In the genomic region with DNA sequence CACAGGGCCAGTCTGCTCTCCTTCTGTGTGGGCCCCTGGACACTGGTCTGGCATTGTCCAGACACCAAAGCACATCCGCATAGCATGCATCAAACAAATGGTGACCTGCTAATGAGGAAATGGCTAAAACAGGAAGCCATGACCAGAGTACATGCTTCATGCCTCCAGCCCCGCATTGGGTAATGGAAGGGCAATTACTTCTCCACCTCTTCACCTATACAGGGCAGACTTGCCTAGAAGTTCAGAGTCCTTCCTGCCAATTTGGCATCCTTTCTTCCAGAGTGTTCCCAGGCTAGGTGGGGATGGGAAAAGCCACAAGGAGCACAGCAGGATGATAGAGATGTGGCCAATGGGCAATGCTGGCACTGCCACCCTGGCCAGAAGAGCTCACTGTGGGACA, we compare ENCODE assay signal across 3 cellular contexts. TPM values are rescaled to one million over a fixed set of nuclear protein-coding genes. Genes with fewer than 3 reads are reported as not detected.
"Had no signal": no experiment of that assay in that cellular context is flagged by ENCODE, and none has a peak within 500 bp of the region (broad histone marks: within the 10 kb centered on the region; RNA-seq: fewer than 3 reads in every experiment).

No MANE protein-coding gene starts in this region.

RNA-seq across cellular contexts. Expression of a gene that starts 32.1 kb away (rescaled TPM):
- total RNA-seq: LHCN-M2, MCF 10A, NCI-H460 had no signal

RNA-seq across cellular contexts. Expression of a gene that starts 58.6 kb away (rescaled TPM):
- total RNA-seq: LHCN-M2, MCF 10A, NCI-H460 had no signal
